30 cellular contexts compared by ENCODE assay signal in the genomic region with DNA sequence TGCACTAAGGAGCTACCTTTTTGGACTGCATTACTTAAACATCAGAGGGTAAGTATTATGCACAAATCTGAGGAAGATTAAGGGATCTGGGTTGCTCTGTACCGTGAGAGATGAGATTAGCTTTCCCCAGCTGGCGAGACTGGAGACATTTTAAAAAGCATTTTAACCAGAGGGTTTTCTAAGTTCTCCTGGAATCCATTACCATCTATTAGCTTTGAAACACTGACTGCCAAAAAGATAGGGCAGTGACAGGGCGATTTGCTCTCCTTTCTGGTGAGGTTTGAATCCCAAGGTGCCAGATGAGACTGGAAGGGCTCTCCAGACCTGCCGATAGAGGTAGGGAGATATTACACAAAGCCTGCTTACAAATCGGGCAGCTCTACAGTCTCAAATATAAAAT.
"Had no signal": no experiment of that assay in that cellular context is flagged by ENCODE, and none has a peak within 500 bp of the region (broad histone marks: within the 10 kb centered on the region; RNA-seq: fewer than 3 reads in every experiment).

No MANE protein-coding gene starts in this region.

- ATAC-seq: activated CD4-positive, CD25-positive, alpha-beta regulatory T cell treated with anti-CD3 and anti-CD28 coated beads, Interleukin-2, amount 50 U/mL, for 24 hours; activated CD8-positive, alpha-beta T cell treated with anti-CD3 and anti-CD28 coated beads for 36 hours; activated T-cell treated with anti-CD3 and anti-CD28 coated beads, Interleukin-2, amount 50 U/mL, for 4 hours; activated T-helper 17 cell treated with anti-CD3 and anti-CD28 coated beads, Interleukin-2, amount 50 U/mL, for 72 hours; esophagus mucosa had no signal

- H3K36me3 ChIP-seq: brain microvascular endothelial cell had no signal

- H3K27ac Mint-ChIP-seq: activated B cell treated with CpG ODN at 0.5 μM for 24 hours; activated CD8-positive, alpha-beta T cell treated with anti-CD3 and anti-CD28 coated beads for 36 hours; activated naive CD8-positive, alpha-beta T cell; activated T-helper 17 cell treated with anti-CD3 and anti-CD28 coated beads, Interleukin-2, amount 50 U/mL, for 72 hours; dendritic cell treated with granulocyte-macrophage colony-stimulating factor and Interleukin-4, amounts not matched to agents 40 ng/mL and 50 ng/mL, for 4 days; endodermal cell had no signal

- H3K9me3 Mint-ChIP-seq: activated B cell treated with CpG ODN at 0.5 μM for 24 hours; activated CD8-positive, alpha-beta T cell treated with anti-CD3 and anti-CD28 coated beads for 36 hours; activated T-cell treated with anti-CD3 and anti-CD28 coated beads, Interleukin-2, amount 50 U/mL, for 4 hours; activated T-helper 17 cell treated with anti-CD3 and anti-CD28 coated beads, Interleukin-2, amount 50 U/mL, for 72 hours; central memory CD8-positive, alpha-beta T cell; dendritic cell treated with granulocyte-macrophage colony-stimulating factor and Interleukin-4, amounts not matched to agents 40 ng/mL and 50 ng/mL, for 4 days; endodermal cell had no signal

- FAIRE-seq: astrocyte, bronchial epithelial cell, frontal cortex had no signal

- DNase-seq: activated B cell treated with CpG ODN at 0.5 μM for 24 hours; activated CD4-positive, alpha-beta T cell treated with anti-CD3 and anti-CD28 coated beads for 48 hours; activated CD4-positive, alpha-beta T cell treated with anti-CD3 and anti-CD28 coated beads, Interleukin-2, amount 50 U/mL, for 1 hour; activated CD4-positive, alpha-beta T cell treated with anti-CD3 and anti-CD28 coated beads, Interleukin-2, amount 50 U/mL, for 48 hours; activated CD8-positive, alpha-beta memory T cell treated with anti-CD3 and anti-CD28 coated beads for 24 hours; activated CD8-positive, alpha-beta T cell treated with anti-CD3 and anti-CD28 coated beads for 36 hours; activated effector memory CD4-positive, alpha-beta T cell treated with Interleukin-2 at 50 U/mL for 16 hours; activated gamma-delta T cell treated with Interleukin-2 at 50 U/mL for 16 hours; activated naive CD4-positive, alpha-beta T cell treated with anti-CD3 and anti-CD28 coated beads, Interleukin-2, amount 50 U/mL, for 16 hours; activated naive CD4-positive, alpha-beta T cell treated with Interleukin-2 at 50 U/mL for 16 hours; activated T-cell treated with anti-CD3 and anti-CD28 coated beads, Interleukin-2, amount 50 U/mL, for 4 hours; amniotic stem cell; anterior cingulate cortex; brain microvascular endothelial cell; dorsolateral prefrontal cortex; effector memory CD4-positive, alpha-beta T cell; endodermal cell; foreskin fibroblast; head of caudate nucleus; hippocampal formation had no signal

- H3K36me3 Mint-ChIP-seq: activated naive CD8-positive, alpha-beta T cell had no signal

- H3K4me3 ChIP-seq: coronary artery had no signal

- H3K27me3 Mint-ChIP-seq: activated B cell treated with CpG ODN at 0.5 μM for 24 hours; activated naive CD8-positive, alpha-beta T cell; central memory CD8-positive, alpha-beta T cell; dendritic cell treated with granulocyte-macrophage colony-stimulating factor and Interleukin-4, amounts not matched to agents 40 ng/mL and 50 ng/mL, for 4 days had no signal

- H3K4me3 Mint-ChIP-seq: activated B cell treated with CpG ODN at 0.5 μM for 24 hours; activated CD8-positive, alpha-beta T cell treated with anti-CD3 and anti-CD28 coated beads for 36 hours; activated naive CD8-positive, alpha-beta T cell; activated T-cell treated with anti-CD3 and anti-CD28 coated beads, Interleukin-2, amount 50 U/mL, for 4 hours; activated T-helper 17 cell treated with anti-CD3 and anti-CD28 coated beads, Interleukin-2, amount 50 U/mL, for 72 hours; central memory CD8-positive, alpha-beta T cell; dendritic cell treated with granulocyte-macrophage colony-stimulating factor and Interleukin-4, amounts not matched to agents 40 ng/mL and 50 ng/mL, for 4 days; endodermal cell had no signal

- H3K27ac ChIP-seq: brain microvascular endothelial cell, coronary artery, dorsolateral prefrontal cortex had no signal

- H3K27me3 ChIP-seq: brain microvascular endothelial cell had no signal

- H3K4me1 Mint-ChIP-seq: activated B cell treated with CpG ODN at 0.5 μM for 24 hours; activated T-helper 17 cell treated with anti-CD3 and anti-CD28 coated beads, Interleukin-2, amount 50 U/mL, for 72 hours; central memory CD8-positive, alpha-beta T cell; endodermal cell had no signal
